In the genomic region with DNA sequence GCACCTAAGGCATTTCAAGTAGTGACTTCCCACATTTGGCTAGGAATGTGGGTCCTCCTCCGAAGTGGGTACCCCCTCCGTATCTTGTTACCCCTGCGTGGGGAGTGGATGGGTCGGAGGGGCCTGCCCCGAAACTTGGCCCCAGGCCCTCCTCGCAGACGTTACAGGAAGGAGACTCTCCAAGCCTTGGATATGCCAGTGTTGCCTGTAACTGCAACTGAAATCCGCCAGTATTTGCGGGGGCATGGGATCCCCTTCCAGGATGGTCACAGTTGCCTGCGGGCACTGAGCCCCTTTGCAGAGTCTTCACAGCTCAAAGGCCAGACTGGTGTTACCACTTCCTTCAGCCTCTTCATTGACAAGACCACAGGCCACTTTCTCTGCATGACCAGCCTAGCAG, we compare ENCODE assay signal across 8 cellular contexts. TPM values are rescaled to one million over a fixed set of nuclear protein-coding genes. Genes with fewer than 3 reads are reported as not detected.
A peak's percentile ranks its signal among the peaks of the same experiment; 100 is the strongest.
DNase-seq lines count a peak whose midpoint lies in the region; ATAC-seq and TF ChIP-seq lines count a peak whose summit lies in the region.

No MANE protein-coding gene starts in this region.

- H3K4me3 ChIP-seq in GM12864 (ENCODE audit: low read depth, low read length) = peak overlapping the region; percentile 81
- peak overlapping the region; percentile 86 for H3K4me3 ChIP-seq in SJCRH30
- H3K4me3 ChIP-seq in fibroblast of mammary gland (ENCODE audit: control insufficient read depth, low read depth, low read length) = peak overlapping the region; percentile 94
- peak overlapping the region; percentile 95 for H3K4me3 ChIP-seq in rectal smooth muscle tissue (ENCODE audit: low read length)

- no peak overlapping the region for H3K9ac ChIP-seq in rectal smooth muscle tissue (ENCODE audit: low read length)

- TF ChIP-seq CTCF in GM12864 (IDR thresholded peaks at IDR 0.05; ENCODE audit: low read depth, low read length, missing control alignments) = no peak
- TF ChIP-seq CTCF in fibroblast of mammary gland (conservative IDR thresholded peaks at IDR 0.05; ENCODE audit: control insufficient read depth, insufficient read depth, low read depth, low read length) = no peak

- peaks cover 12% of the 10 kb centered on the region for H3K4me1 ChIP-seq in SJCRH30
- H3K4me1 ChIP-seq in rectal smooth muscle tissue (ENCODE audit: control insufficient read depth, insufficient read depth, low read length) = peaks cover 14% of the 10 kb centered on the region

- ATAC-seq in GM21717 (IDR thresholded peaks at IDR 0.05; ENCODE audit: unreplicated experiment) (no peak), GM21360 (IDR thresholded peaks at IDR 0.05; ENCODE audit: unreplicated experiment) (no peak), GM18519 (IDR thresholded peaks at IDR 0.05; ENCODE audit: low FRiP score, unreplicated experiment) (no peak)

- H3K9me3 ChIP-seq in SJCRH30 (replicated peaks) = no peaks in the 10 kb centered on the region

- DNase-seq in GM12864 (ENCODE audit: low read depth) (no peak), SJCRH30 (no peak), fibroblast of mammary gland (ENCODE audit: low read depth) (no peak), NCI-H1694 (lab: John Stamatoyannopoulos, UW) (no peak)

- peaks cover 32% of the 10 kb centered on the region for H3K36me3 ChIP-seq in SJCRH30
- H3K36me3 ChIP-seq in rectal smooth muscle tissue (ENCODE audit: control insufficient read depth, insufficient read depth, low read length) = peaks cover 16% of the 10 kb centered on the region

- H3K27ac ChIP-seq in SJCRH30 (no peak overlapping the region), rectal smooth muscle tissue (ENCODE audit: low read depth, low read length) (no peak overlapping the region)

- H3K27me3 ChIP-seq in SJCRH30 (no peaks in the 10 kb centered on the region), rectal smooth muscle tissue (ENCODE audit: control insufficient read depth, insufficient read depth, low read length) (no peaks in the 10 kb centered on the region)

RNA-seq across cellular contexts. Expression of gene TWNK, which starts 0.8 kb away (rescaled TPM):
- total RNA-seq in SJCRH30 (2014; rRNA removed; shearing (Covaris generic)) = 27.3 and 30.4 TPM in 2 replicates

RNA-seq across cellular contexts. Expression of gene MRPL43, which starts 0.9 kb away (rescaled TPM):
- 92.1 and 101 TPM in 2 replicates for total RNA-seq in SJCRH30 (2014; rRNA removed; shearing (Covaris generic))

RNA-seq across cellular contexts. Expression of gene LZTS2, which starts 11.4 kb away (rescaled TPM):
- 229 and 239 TPM in 2 replicates for total RNA-seq in SJCRH30 (2014; rRNA removed; shearing (Covaris generic))

RNA-seq across cellular contexts. Expression of gene SEMA4G, which starts 18.9 kb away (rescaled TPM):
- 2.5 and 3.0 TPM in 2 replicates for total RNA-seq in SJCRH30 (2014; rRNA removed; shearing (Covaris generic))

RNA-seq across cellular contexts. Expression of gene PDZD7, which starts 42.8 kb away (rescaled TPM):
- total RNA-seq in SJCRH30 (2014; rRNA removed; shearing (Covaris generic)) = 0.25 and 0.89 TPM in 2 replicates
